ENCODE assay signal across 1 cellular context in genomic region chr13:48976677-48977625, GRCh38.
TF ChIP-seq lines count a peak whose summit lies in the region.

No MANE protein-coding gene starts in this region.

TF ChIP-seq in A549, 52 proteins besides CTCF, POLR2A, EP300 and RAD21 (continued from another document):
- TF ChIP-seq BCL3 (IDR thresholded peaks at IDR 0.05) (no peak), USF2 (IDR thresholded peaks at IDR 0.05) (no peak)
